In genomic region chr2:206368933-206369569, GRCh38 we compare ENCODE assay signal across 16 cellular contexts.
A peak's percentile ranks its signal among the peaks of the same experiment; 100 is the strongest.
DNase-seq lines count a peak whose midpoint lies in the region; ATAC-seq and TF ChIP-seq lines count a peak whose summit lies in the region.
"Had no signal": no experiment of that assay in that cellular context is flagged by ENCODE, and none has a peak within 500 bp of the region (broad histone marks: within the 10 kb centered on the region; RNA-seq: fewer than 3 reads in every experiment).

No MANE protein-coding gene starts in this region.

- H3K79me2 ChIP-seq in Loucy (ENCODE audit: insufficient read depth, low read length), result no peaks in the 10 kb centered on the region

- ATAC-seq in activated T-helper 17 cell treated with anti-CD3 and anti-CD28 coated beads, Interleukin-2, amount 50 U/mL, for 72 hours (replicated peaks), result peak; percentile 40
- ATAC-seq: activated CD8-positive, alpha-beta memory T cell treated with anti-CD3 and anti-CD28 coated beads, Interleukin-2, amount 10 ng/mL, durations not matched to agents 7 days and 5 days had no signal

- no peak for TF ChIP-seq CTCF in Loucy (conservative IDR thresholded peaks at IDR 0.05; ENCODE audit: low read length)

- no peak overlapping the region for H3K27ac Mint-ChIP-seq in activated T-helper 17 cell treated with anti-CD3 and anti-CD28 coated beads, Interleukin-2, amount 50 U/mL, for 72 hours
- H3K27ac Mint-ChIP-seq: activated CD8-positive, alpha-beta memory T cell treated with anti-CD3 and anti-CD28 coated beads, Interleukin-2, amount 10 ng/mL, durations not matched to agents 7 days and 5 days; activated naive CD8-positive, alpha-beta T cell had no signal

- no peaks in the 10 kb centered on the region for H3K4me1 Mint-ChIP-seq in activated T-helper 17 cell treated with anti-CD3 and anti-CD28 coated beads, Interleukin-2, amount 50 U/mL, for 72 hours
- H3K4me1 Mint-ChIP-seq: activated CD8-positive, alpha-beta memory T cell treated with anti-CD3 and anti-CD28 coated beads, Interleukin-2, amount 10 ng/mL, durations not matched to agents 7 days and 5 days had no signal

- peak overlapping the region; percentile 59 for H3K4me2 ChIP-seq in Loucy (ENCODE audit: low read depth, low read length, poor library complexity, severe bottlenecking)

- no peaks in the 10 kb centered on the region for H3K36me3 ChIP-seq in Loucy (ENCODE audit: insufficient read depth, low read length)
- H3K36me3 ChIP-seq: HAP-1, Peyer's patch had no signal

- H3K4me3 ChIP-seq in Loucy (ENCODE audit: low read length, poor library complexity, severe bottlenecking), result peak overlapping the region; percentile 27
- H3K4me3 ChIP-seq: HAP-1, Peyer's patch had no signal

- peaks cover 6% of the 10 kb centered on the region for H3K9me3 Mint-ChIP-seq in activated T-helper 17 cell treated with anti-CD3 and anti-CD28 coated beads, Interleukin-2, amount 50 U/mL, for 72 hours

- H4K20me1 ChIP-seq in Loucy (ENCODE audit: insufficient read depth, low read length, poor library complexity, severe bottlenecking), result no peaks in the 10 kb centered on the region

- peak; percentile 70 for DNase-seq in CD1c-positive myeloid dendritic cell (ENCODE audit: extremely low spot score)
- DNase-seq in midbrain (lab: John Stamatoyannopoulos, UW), result peak; percentile 12
- DNase-seq in iPS-NIHi11 (ENCODE audit: low spot score), result no peak
- DNase-seq in NCI-H1105 (lab: John Stamatoyannopoulos, UW), result no peak
- no peak for DNase-seq in HUDEP-2 (lab: John Stamatoyannopoulos, UW; ENCODE audit: unreplicated experiment in 76 of 76)
- DNase-seq in AG20443 (ENCODE audit: low spot score), result no peak
- DNase-seq: activated CD8-positive, alpha-beta memory T cell treated with anti-CD3 and anti-CD28 coated beads, Interleukin-2, amount 10 ng/mL, durations not matched to agents 7 days and 5 days; erythroblast; NCI-H2107; Peyer's patch; right cardiac atrium; T1000 had no signal

- H3K36me3 Mint-ChIP-seq in activated T-helper 17 cell treated with anti-CD3 and anti-CD28 coated beads, Interleukin-2, amount 50 U/mL, for 72 hours (ENCODE audit: low read depth), result no peaks in the 10 kb centered on the region
- H3K36me3 Mint-ChIP-seq: activated CD8-positive, alpha-beta memory T cell treated with anti-CD3 and anti-CD28 coated beads, Interleukin-2, amount 10 ng/mL, durations not matched to agents 7 days and 5 days; activated naive CD8-positive, alpha-beta T cell had no signal

- peaks cover 17% of the 10 kb centered on the region for H3K4me1 ChIP-seq in Loucy (ENCODE audit: insufficient read depth, low read length, poor library complexity, severe bottlenecking)
- H3K4me1 ChIP-seq: Peyer's patch had no signal

- no peaks in the 10 kb centered on the region for H3K27me3 Mint-ChIP-seq in activated T-helper 17 cell treated with anti-CD3 and anti-CD28 coated beads, Interleukin-2, amount 50 U/mL, for 72 hours
- H3K27me3 Mint-ChIP-seq: activated CD8-positive, alpha-beta memory T cell treated with anti-CD3 and anti-CD28 coated beads, Interleukin-2, amount 10 ng/mL, durations not matched to agents 7 days and 5 days had no signal

- peak overlapping the region; percentile 74 for H2AFZ ChIP-seq in Loucy (ENCODE audit: low read length)

- H3K9ac ChIP-seq in Loucy (ENCODE audit: low read depth, low read length, poor library complexity, severe bottlenecking), result peak overlapping the region; percentile 7

- H3K9me2 ChIP-seq in Loucy (replicated peaks; ENCODE audit: low read depth, low read length), result no peaks in the 10 kb centered on the region

- no peak overlapping the region for H3K4me3 Mint-ChIP-seq in activated T-helper 17 cell treated with anti-CD3 and anti-CD28 coated beads, Interleukin-2, amount 50 U/mL, for 72 hours
- H3K4me3 Mint-ChIP-seq: activated CD8-positive, alpha-beta memory T cell treated with anti-CD3 and anti-CD28 coated beads, Interleukin-2, amount 10 ng/mL, durations not matched to agents 7 days and 5 days; activated naive CD8-positive, alpha-beta T cell had no signal

- H3F3A ChIP-seq in Loucy (ENCODE audit: low read depth), result no peaks in the 10 kb centered on the region

- peaks cover 4% of the 10 kb centered on the region; the same call in 1 of the 2 replicates for H3K9me3 ChIP-seq in Loucy (ENCODE audit: insufficient read depth, low read depth, low read length)
- H3K9me3 ChIP-seq: HAP-1, Peyer's patch had no signal

- H3K27me3 ChIP-seq in Loucy (ENCODE audit: insufficient read depth, low read length, poor library complexity, severe bottlenecking), result no peaks in the 10 kb centered on the region
- H3K27me3 ChIP-seq: Peyer's patch had no signal

Comparison
In these comparisons a context has a peak if more than half of its experiments do, and no peak if none do; other contexts are left out.
1. DNase-seq: peak in CD1c-positive myeloid dendritic cell (single experiment) and midbrain (single experiment); none in iPS-NIHi11 (single experiment), NCI-H1105 (single experiment), HUDEP-2 (0 of 76) and AG20443 (single experiment).